ENCODE assay signal across 8 cellular contexts in genomic region chr5:58458851-58459275, GRCh38. TPM values are rescaled to one million over a fixed set of nuclear protein-coding genes. Genes with fewer than 3 reads are reported as not detected.
A peak's percentile ranks its signal among the peaks of the same experiment; 100 is the strongest.
DNase-seq lines count a peak whose midpoint lies in the region; ATAC-seq lines count a peak whose summit lies in the region.

No MANE protein-coding gene starts in this region.

- DNase-seq in NCI-H2227 treated with DMSO at 0.1 percent for 48 hours (lab: John Stamatoyannopoulos, UW), result peak; percentile 54
- no peak for DNase-seq in NCI-H2227 (lab: John Stamatoyannopoulos, UW; ENCODE audit: unreplicated experiment)
- no peak for DNase-seq in activated naive CD4-positive, alpha-beta T cell treated with anti-CD3 and anti-CD28 coated beads, Interleukin-2, amount 50 U/mL, for 72 hours (ENCODE audit: low spot score in 2 of 2)
- peak; percentile 37 for DNase-seq in iris pigment epithelial cell (ENCODE audit: low read depth)
- DNase-seq in stimulated activated naive CD8-positive, alpha-beta T cell treated with anti-CD3 and anti-CD28 coated beads, Interleukin-15, amount 100 ng/mL, for 72 hours, result no peak
- no peak for DNase-seq in occipital lobe (lab: John Stamatoyannopoulos, UW)
- no peak for DNase-seq in stimulated activated CD4-positive, alpha-beta T cell treated with anti-CD3 and anti-CD28 coated beads, Interleukin-4, amount 100 ng/mL, for 4 hours

- H3K4me1 Mint-ChIP-seq in stimulated activated naive CD8-positive, alpha-beta T cell treated with anti-CD3 and anti-CD28 coated beads, Interleukin-15, amount 100 ng/mL, for 72 hours, result peaks cover 17% of the 10 kb centered on the region

- H3K27me3 Mint-ChIP-seq in stimulated activated naive CD8-positive, alpha-beta T cell treated with anti-CD3 and anti-CD28 coated beads, Interleukin-15, amount 100 ng/mL, for 72 hours, result peaks cover 19% of the 10 kb centered on the region

- H3K36me3 Mint-ChIP-seq in activated naive CD4-positive, alpha-beta T cell treated with anti-CD3 and anti-CD28 coated beads, Interleukin-2, amount 50 U/mL, for 72 hours, result peaks cover 0 to 23% of the 10 kb centered on the region in 2 donors

- ATAC-seq in activated naive CD4-positive, alpha-beta T cell treated with anti-CD3 and anti-CD28 coated beads, Interleukin-2, amount 50 U/mL, for 72 hours, result no peak
- no peak for ATAC-seq in stimulated activated naive CD8-positive, alpha-beta T cell treated with anti-CD3 and anti-CD28 coated beads, Interleukin-15, amount 100 ng/mL, for 72 hours
- no peak for ATAC-seq in HG03571 (IDR thresholded peaks at IDR 0.05; ENCODE audit: unreplicated experiment)

- no peaks in the 10 kb centered on the region for H3K9me3 Mint-ChIP-seq in activated naive CD4-positive, alpha-beta T cell treated with anti-CD3 and anti-CD28 coated beads, Interleukin-2, amount 50 U/mL, for 72 hours
- no peaks in the 10 kb centered on the region for H3K9me3 Mint-ChIP-seq in stimulated activated naive CD8-positive, alpha-beta T cell treated with anti-CD3 and anti-CD28 coated beads, Interleukin-15, amount 100 ng/mL, for 72 hours

- H3K27ac Mint-ChIP-seq in activated naive CD4-positive, alpha-beta T cell treated with anti-CD3 and anti-CD28 coated beads, Interleukin-2, amount 50 U/mL, for 72 hours, result peak overlapping the region; percentile 62 to 96
- H3K27ac Mint-ChIP-seq in stimulated activated naive CD8-positive, alpha-beta T cell treated with anti-CD3 and anti-CD28 coated beads, Interleukin-15, amount 100 ng/mL, for 72 hours, result peak overlapping the region in 1 of 2 donors; percentile 48

- H3K4me3 Mint-ChIP-seq in stimulated activated naive CD8-positive, alpha-beta T cell treated with anti-CD3 and anti-CD28 coated beads, Interleukin-15, amount 100 ng/mL, for 72 hours, result peak overlapping the region; percentile 73 to 82

RNA-seq across cellular contexts. Expression of gene PLK2, which starts 1.0 kb away (rescaled TPM):
- total RNA-seq in activated naive CD4-positive, alpha-beta T cell treated with anti-CD3 and anti-CD28 coated beads, Interleukin-2, amount 50 U/mL, for 72 hours, result 10 to 100 TPM in 1 of 2 donors, 1 to 10 TPM in 1; 8.2 to 27.8 TPM
- total RNA-seq in occipital lobe, result 448 TPM

RNA-seq across cellular contexts. Expression of gene GAPT, which starts 32.4 kb away (rescaled TPM):
- not detected for total RNA-seq in activated naive CD4-positive, alpha-beta T cell treated with anti-CD3 and anti-CD28 coated beads, Interleukin-2, amount 50 U/mL, for 72 hours
- total RNA-seq in occipital lobe, result 0.31 TPM

Comparison
In these comparisons a context has a peak if more than half of its experiments do, and no peak if none do; other contexts are left out.
1. DNase-seq: peak in NCI-H2227 treated with DMSO at 0.1 percent for 48 hours (single experiment) and iris pigment epithelial cell (single experiment); none in NCI-H2227 (single experiment), activated naive CD4-positive, alpha-beta T cell treated with anti-CD3 and anti-CD28 coated beads, Interleukin-2, amount 50 U/mL, for 72 hours (0 of 2), stimulated activated naive CD8-positive, alpha-beta T cell treated with anti-CD3 and anti-CD28 coated beads, Interleukin-15, amount 100 ng/mL, for 72 hours (0 of 2), occipital lobe (single experiment) and stimulated activated CD4-positive, alpha-beta T cell treated with anti-CD3 and anti-CD28 coated beads, Interleukin-4, amount 100 ng/mL, for 4 hours (0 of 2).
2. RNA of gene PLK2, which starts 1.0 kb away (total RNA-seq): 448 TPM in occipital lobe (single experiment); 8.2 to 27.8 TPM in activated naive CD4-positive, alpha-beta T cell treated with anti-CD3 and anti-CD28 coated beads, Interleukin-2, amount 50 U/mL, for 72 hours; every median in the first group is over 10 times any median in the second.